In the genomic region with DNA sequence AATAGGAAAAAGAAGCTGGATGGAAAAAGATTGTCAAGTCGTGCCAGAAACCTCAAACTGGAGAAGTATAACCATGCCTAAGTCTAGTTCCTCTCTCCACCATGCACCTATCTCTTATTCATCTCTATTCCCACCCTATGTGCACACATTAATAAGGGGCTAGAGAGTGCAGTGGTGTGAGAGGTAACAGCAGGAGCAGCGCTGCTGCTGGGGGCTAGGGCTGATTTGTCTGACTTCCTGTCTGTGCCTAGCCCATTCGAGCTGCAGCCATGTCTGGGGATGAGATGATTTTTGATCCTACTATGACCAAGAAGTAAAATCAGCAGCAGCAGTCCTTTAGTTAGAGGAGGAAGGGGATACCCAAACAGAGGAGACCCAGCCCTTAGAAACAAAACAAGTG, we compare ENCODE assay signal across 13 cellular contexts. TPM values are rescaled to one million over a fixed set of nuclear protein-coding genes. Genes with fewer than 3 reads are reported as not detected.
DNase-seq lines count a peak whose midpoint lies in the region; ATAC-seq and TF ChIP-seq lines count a peak whose summit lies in the region.
"Had no signal": no experiment of that assay in that cellular context is flagged by ENCODE, and none has a peak within 500 bp of the region (broad histone marks: within the 10 kb centered on the region; RNA-seq: fewer than 3 reads in every experiment).

No MANE protein-coding gene starts in this region.

- H3K36me3 Mint-ChIP-seq in CD14-positive monocyte (peaks cover 11 to 16% of the 10 kb centered on the region in 2 donors), T-cell (peaks cover 16% of the 10 kb centered on the region)

- H3K9me3 Mint-ChIP-seq in CD14-positive monocyte = peaks cover 0 to 3% (median 0%) of the 10 kb centered on the region in 7 donors
- H3K9me3 Mint-ChIP-seq in T-cell = no peaks in the 10 kb centered on the region

- H3K4me2 ChIP-seq in hepatocyte = no peak overlapping the region

- TF ChIP-seq POLR2A in erythroblast (IDR thresholded peaks at IDR 0.05; ENCODE audit: low read length) = no peak

- no peak overlapping the region for H3K4me3 ChIP-seq in hepatocyte

- H4K20me1 ChIP-seq in hepatocyte (ENCODE audit: insufficient read depth, poor library complexity, severe bottlenecking) = peaks cover 25% of the 10 kb centered on the region

- intact Hi-C loops in CD14-positive monocyte (cut with micrococcal nuclease) = no loop called here

- H3K27me3 ChIP-seq in hepatocyte = no peaks in the 10 kb centered on the region

- H2AFZ ChIP-seq in hepatocyte = no peak overlapping the region
- H2AFZ ChIP-seq: parathyroid adenoma had no signal

- POLR2A ChIA-PET in T-cell (lab: Charles Lee) = no interaction called here

- WGBS in hepatocyte (ENCODE audit: low lambda C conversion rate, missing lambda C conversion rate) = 78% methylated on average over 3 of the region's 3 CpGs

- peaks cover 28% of the 10 kb centered on the region for H3K4me1 Mint-ChIP-seq in CD14-positive monocyte
- peaks cover 60 to 84% (median 69%) of the 10 kb centered on the region in 3 donors for H3K4me1 Mint-ChIP-seq in T-cell

- CTCF ChIA-PET in T-cell (lab: Charles Lee) = interaction anchor here (0.5 to 1.7 kb wide), 4 partner anchors 9 to 85 kb away, joined by 3 to 6 read pairs (median 4); partner anchors contain the start of gene TRIM33 (in 1 of the 2)

- TF ChIP-seq CTCF in CD14-positive monocyte (IDR thresholded peaks at IDR 0.05) (no peak), hepatocyte (IDR thresholded peaks at IDR 0.05; ENCODE audit: poor library complexity) (no peak)

- no peaks in the 10 kb centered on the region for H3K36me3 ChIP-seq in hepatocyte (replicated peaks; ENCODE audit: insufficient read depth, low read depth)

- no peaks in the 10 kb centered on the region for H3K9me2 ChIP-seq in hepatocyte (replicated peaks; ENCODE audit: insufficient read depth)

- peak overlapping the region in 6 of 7 donors; percentile 35 to 83 (median 68) for H3K27ac Mint-ChIP-seq in CD14-positive monocyte
- H3K27ac Mint-ChIP-seq in T-cell = peak overlapping the region; percentile 46 to 70

- DNase-seq in CD14-positive monocyte (ENCODE audit: low spot score) = no peak
- peak in 4 of 34 experiments; percentile 4 to 11 (median 6) for DNase-seq in T-cell
- DNase-seq in hepatocyte (ENCODE audit: low spot score) = no peak
- DNase-seq in erythroblast (lab: John Stamatoyannopoulos, UW) = no peak
- DNase-seq in HCEC 1CT = no peak
- no peak for DNase-seq in D341Med (ENCODE audit: low spot score)
- DNase-seq: C1 segment of cervical spinal cord, cerebellar nuclear complex, NCI-H774, SIG-M5 had no signal

- peak; percentile 49 for ATAC-seq in GM18909 (IDR thresholded peaks at IDR 0.05; ENCODE audit: poor library complexity, unreplicated experiment)
- peak; percentile 43 to 81 (median 66) for ATAC-seq in T-cell (replicated peaks in 1 of 4)
- no peak for ATAC-seq in HG03571 (IDR thresholded peaks at IDR 0.05; ENCODE audit: unreplicated experiment)

- no peak overlapping the region for H3K4me3 Mint-ChIP-seq in CD14-positive monocyte
- H3K4me3 Mint-ChIP-seq in T-cell = peak overlapping the region; percentile 6 to 31 (median 21)

- H3K27me3 Mint-ChIP-seq in CD14-positive monocyte (ENCODE audit: low read depth in 3 of 3) (no peaks in the 10 kb centered on the region), T-cell (no peaks in the 10 kb centered on the region)

- H3K27ac ChIP-seq in hepatocyte = peak overlapping the region; percentile 21
- H3K27ac ChIP-seq: parathyroid adenoma had no signal

- no peaks in the 10 kb centered on the region for H3K9me3 ChIP-seq in hepatocyte (ENCODE audit: low read depth)

- H3K4me1 ChIP-seq in hepatocyte (ENCODE audit: insufficient read depth) = peaks cover 16% of the 10 kb centered on the region

- peaks cover 100% of the 10 kb centered on the region for H3K79me2 ChIP-seq in hepatocyte

RNA-seq across cellular contexts. Expression of gene TRIM33, which starts 43.0 kb away (rescaled TPM):
- polyA plus RNA-seq in CD14-positive monocyte (10 to 100 TPM; 11.8 to 16.5 TPM), hepatocyte (27.5 and 32.9 TPM in 2 replicates)
- total RNA-seq in T-cell (10 to 100 TPM; 41.6 to 60.6 (median 47.3) TPM), hepatocyte (33.3 and 41.1 TPM in 2 replicates)

Comparison
In these comparisons a context has a peak if more than half of its experiments do, and no peak if none do; other contexts are left out.
1. H3K4me3 Mint-ChIP-seq: peak in T-cell (3 of 3); none in CD14-positive monocyte (0 of 2).